ENCODE assay signal across 1 cellular context in the genomic region with DNA sequence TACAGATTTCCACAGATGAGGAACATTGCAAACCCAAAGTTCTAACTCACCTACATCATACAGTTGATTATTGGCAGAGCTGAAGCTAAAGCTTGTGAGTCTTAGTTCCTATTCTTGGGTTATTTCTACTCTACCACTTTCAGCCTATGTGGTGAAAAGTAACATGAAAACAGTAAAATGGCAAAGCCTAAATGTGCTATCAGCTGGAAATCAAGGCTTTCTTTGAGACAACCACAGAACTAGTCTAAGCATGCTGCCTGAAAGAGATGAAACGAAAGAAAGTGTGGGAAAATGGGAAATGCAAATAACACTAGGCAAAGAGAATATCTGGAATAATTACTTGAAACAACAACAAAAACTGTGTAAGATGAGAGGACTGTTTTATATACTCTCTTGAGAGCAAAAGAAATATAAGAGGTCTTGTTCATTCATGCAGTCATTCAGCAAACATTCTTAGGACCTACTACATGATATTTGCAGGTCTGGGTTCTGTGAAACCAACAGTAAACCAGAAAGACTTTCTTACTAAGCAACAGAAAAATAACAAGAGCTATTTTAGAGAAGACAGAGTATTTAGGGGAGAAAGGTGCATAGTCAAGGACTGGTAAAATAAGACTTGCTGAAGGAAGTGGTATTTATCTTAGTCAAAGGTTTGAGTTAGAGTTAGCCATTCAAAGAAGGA.
TF ChIP-seq lines count a peak whose summit lies in the region.

No MANE protein-coding gene starts in this region.

TF ChIP-seq in HCT116, 20 proteins besides CTCF, POLR2A, EP300 and RAD21 (continued from another document):
- no peak for TF ChIP-seq YY1 (IDR thresholded peaks at IDR 0.05; ENCODE audit: extremely low read depth, insufficient replicate concordance, low read depth, low read length)
- TF ChIP-seq SIN3A (IDR thresholded peaks at IDR 0.05; ENCODE audit: low read depth): no peak
- TF ChIP-seq ZFX (IDR thresholded peaks at IDR 0.05): no peak
- TF ChIP-seq SP1 (IDR thresholded peaks at IDR 0.05; ENCODE audit: low read depth): no peak
- TF ChIP-seq, protein P1, sequence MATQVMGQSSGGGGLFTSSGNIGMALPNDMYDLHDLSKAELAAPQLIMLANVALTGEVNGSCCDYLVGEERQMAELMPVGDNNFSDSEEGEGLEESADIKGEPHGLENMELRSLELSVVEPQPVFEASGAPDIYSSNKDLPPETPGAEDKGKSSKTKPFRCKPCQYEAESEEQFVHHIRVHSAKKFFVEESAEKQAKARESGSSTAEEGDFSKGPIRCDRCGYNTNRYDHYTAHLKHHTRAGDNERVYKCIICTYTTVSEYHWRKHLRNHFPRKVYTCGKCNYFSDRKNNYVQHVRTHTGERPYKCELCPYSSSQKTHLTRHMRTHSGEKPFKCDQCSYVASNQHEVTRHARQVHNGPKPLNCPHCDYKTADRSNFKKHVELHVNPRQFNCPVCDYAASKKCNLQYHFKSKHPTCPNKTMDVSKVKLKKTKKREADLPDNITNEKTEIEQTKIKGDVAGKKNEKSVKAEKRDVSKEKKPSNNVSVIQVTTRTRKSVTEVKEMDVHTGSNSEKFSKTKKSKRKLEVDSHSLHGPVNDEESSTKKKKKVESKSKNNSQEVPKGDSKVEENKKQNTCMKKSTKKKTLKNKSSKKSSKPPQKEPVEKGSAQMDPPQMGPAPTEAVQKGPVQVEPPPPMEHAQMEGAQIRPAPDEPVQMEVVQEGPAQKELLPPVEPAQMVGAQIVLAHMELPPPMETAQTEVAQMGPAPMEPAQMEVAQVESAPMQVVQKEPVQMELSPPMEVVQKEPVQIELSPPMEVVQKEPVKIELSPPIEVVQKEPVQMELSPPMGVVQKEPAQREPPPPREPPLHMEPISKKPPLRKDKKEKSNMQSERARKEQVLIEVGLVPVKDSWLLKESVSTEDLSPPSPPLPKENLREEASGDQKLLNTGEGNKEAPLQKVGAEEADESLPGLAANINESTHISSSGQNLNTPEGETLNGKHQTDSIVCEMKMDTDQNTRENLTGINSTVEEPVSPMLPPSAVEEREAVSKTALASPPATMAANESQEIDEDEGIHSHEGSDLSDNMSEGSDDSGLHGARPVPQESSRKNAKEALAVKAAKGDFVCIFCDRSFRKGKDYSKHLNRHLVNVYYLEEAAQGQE (IDR thresholded peaks at IDR 0.05; ENCODE audit: low read depth): no peak
- no peak for TF ChIP-seq CEBPB (IDR thresholded peaks at IDR 0.05; ENCODE audit: low read depth)
- no peak for TF ChIP-seq ELF1 (IDR thresholded peaks at IDR 0.05; ENCODE audit: borderline replicate concordance, low read depth)
- TF ChIP-seq, protein P2, sequence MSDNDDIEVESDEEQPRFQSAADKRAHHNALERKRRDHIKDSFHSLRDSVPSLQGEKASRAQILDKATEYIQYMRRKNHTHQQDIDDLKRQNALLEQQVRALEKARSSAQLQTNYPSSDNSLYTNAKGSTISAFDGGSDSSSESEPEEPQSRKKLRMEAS (IDR thresholded peaks at IDR 0.05): no peak
- no peak for TF ChIP-seq CBX3 (IDR thresholded peaks at IDR 0.05; ENCODE audit: low read depth)
- no peak for TF ChIP-seq FOSL1 (IDR thresholded peaks at IDR 0.05; ENCODE audit: low read depth)
- no peak for TF ChIP-seq ZNF274 (IDR thresholded peaks at IDR 0.05; ENCODE audit: low read depth, low read length)
